Comparison of ENCODE assay signal across 30 cellular contexts in genomic region chr4:154872198-154872597, GRCh38.
"Had no signal": no experiment of that assay in that cellular context is flagged by ENCODE, and none has a peak within 500 bp of the region (broad histone marks: within the 10 kb centered on the region; RNA-seq: fewer than 3 reads in every experiment).

No MANE protein-coding gene starts in this region.

- H3K27me3 ChIP-seq: adrenal gland, body of pancreas, esophagus squamous epithelium had no signal

- H3K4me3 ChIP-seq: adrenal gland, body of pancreas, esophagus squamous epithelium had no signal

- H3K36me3 Mint-ChIP-seq: activated CD4-positive, alpha-beta memory T cell treated with anti-CD3 and anti-CD28 coated beads for 36 hours; activated CD8-positive, alpha-beta memory T cell treated with anti-CD3 and anti-CD28 coated beads, Interleukin-2, amount 10 ng/mL, durations not matched to agents 7 days and 5 days; activated naive CD8-positive, alpha-beta T cell treated with anti-CD3 and anti-CD28 coated beads for 36 hours had no signal

- H3K27ac ChIP-seq: adrenal gland, body of pancreas, epithelial cell of prostate, esophagus squamous epithelium had no signal

- H3K4me1 Mint-ChIP-seq: activated CD4-positive, alpha-beta T cell treated with anti-CD3 and anti-CD28 coated beads for 36 hours; activated CD4-positive, alpha-beta T cell treated with anti-CD3 and anti-CD28 coated beads, Interleukin-2, amount 10 ng/mL, durations not matched to agents 24 days and 14 days; activated CD8-positive, alpha-beta memory T cell treated with anti-CD3 and anti-CD28 coated beads, Interleukin-2, amount 10 ng/mL, durations not matched to agents 7 days and 5 days; activated naive CD4-positive, alpha-beta T cell treated with anti-CD3 and anti-CD28 coated beads, Interleukin-2, amount 50 U/mL, for 24 hours; activated naive CD8-positive, alpha-beta T cell treated with anti-CD3 and anti-CD28 coated beads for 36 hours; activated naive CD8-positive, alpha-beta T cell treated with anti-CD3 and anti-CD28 coated beads, Interleukin-2, amount 50 U/mL, for 24 hours had no signal

- H3K9me3 ChIP-seq: adrenal gland had no signal

- H3K27me3 Mint-ChIP-seq: activated CD4-positive, alpha-beta memory T cell treated with anti-CD3 and anti-CD28 coated beads for 36 hours; activated CD4-positive, alpha-beta T cell treated with anti-CD3 and anti-CD28 coated beads, Interleukin-2, amount 10 ng/mL, durations not matched to agents 24 days and 14 days; activated CD8-positive, alpha-beta memory T cell treated with anti-CD3 and anti-CD28 coated beads, Interleukin-2, amount 10 ng/mL, durations not matched to agents 7 days and 5 days; activated naive CD8-positive, alpha-beta T cell treated with anti-CD3 and anti-CD28 coated beads for 36 hours; activated naive CD8-positive, alpha-beta T cell treated with anti-CD3 and anti-CD28 coated beads, Interleukin-2, amount 50 U/mL, for 24 hours; effector memory CD8-positive, alpha-beta T cell had no signal

- H3K4me1 ChIP-seq: adrenal gland, body of pancreas, esophagus squamous epithelium had no signal

- H3K36me3 ChIP-seq: adrenal gland, esophagus squamous epithelium had no signal

- H3K9me3 Mint-ChIP-seq: activated naive CD4-positive, alpha-beta T cell treated with anti-CD3 and anti-CD28 coated beads, Interleukin-2, amount 50 U/mL, for 24 hours had no signal

- H3K27ac Mint-ChIP-seq: activated CD4-positive, alpha-beta memory T cell treated with anti-CD3 and anti-CD28 coated beads for 36 hours; activated CD4-positive, alpha-beta T cell treated with anti-CD3 and anti-CD28 coated beads for 36 hours; activated CD4-positive, alpha-beta T cell treated with anti-CD3 and anti-CD28 coated beads, Interleukin-2, amount 10 ng/mL, durations not matched to agents 24 days and 14 days; activated CD8-positive, alpha-beta memory T cell treated with anti-CD3 and anti-CD28 coated beads, Interleukin-2, amount 10 ng/mL, durations not matched to agents 7 days and 5 days; activated CD8-positive, alpha-beta T cell treated with anti-CD3 and anti-CD28 coated beads, Interleukin-2, amount 10 ng/mL, durations not matched to agents 7 days and 5 days; activated naive CD4-positive, alpha-beta T cell treated with anti-CD3 and anti-CD28 coated beads for 36 hours; activated naive CD4-positive, alpha-beta T cell treated with anti-CD3 and anti-CD28 coated beads, Interleukin-2, amount 50 U/mL, for 24 hours; activated naive CD8-positive, alpha-beta T cell treated with anti-CD3 and anti-CD28 coated beads for 36 hours; activated naive CD8-positive, alpha-beta T cell treated with anti-CD3 and anti-CD28 coated beads, Interleukin-2, amount 50 U/mL, for 24 hours; activated T-helper 1 cell treated with anti-CD3 and anti-CD28 coated beads, Interleukin-12 subunit alpha, Interleukin-12 subunit beta, Interleukin-2, Interleukin-4 antibody, amounts not matched to agents 30 ng/mL and 10 ng/mL and 1 ng/mL, durations not matched to agents 14 hours and 24 hours and 36 hours; activated T-helper 2 cell treated with anti-CD3 and anti-CD28 coated beads, Interferon-gamma antibody, Interleukin-2, Interleukin-4, amounts not matched to agents 10 μg/mL and 5 μg/mL and 100 μg/mL, durations not matched to agents 14 hours and 24 hours and 36 hours; effector memory CD8-positive, alpha-beta T cell had no signal

- H3K4me3 Mint-ChIP-seq: activated CD4-positive, alpha-beta memory T cell treated with anti-CD3 and anti-CD28 coated beads for 36 hours; activated CD4-positive, alpha-beta T cell treated with anti-CD3 and anti-CD28 coated beads for 36 hours; activated CD4-positive, alpha-beta T cell treated with anti-CD3 and anti-CD28 coated beads, Interleukin-2, amount 10 ng/mL, durations not matched to agents 24 days and 14 days; activated CD8-positive, alpha-beta memory T cell treated with anti-CD3 and anti-CD28 coated beads, Interleukin-2, amount 10 ng/mL, durations not matched to agents 7 days and 5 days; activated CD8-positive, alpha-beta T cell treated with anti-CD3 and anti-CD28 coated beads, Interleukin-2, amount 10 ng/mL, durations not matched to agents 7 days and 5 days; activated naive CD4-positive, alpha-beta T cell treated with anti-CD3 and anti-CD28 coated beads for 36 hours; activated naive CD4-positive, alpha-beta T cell treated with anti-CD3 and anti-CD28 coated beads, Interleukin-2, amount 50 U/mL, for 24 hours; activated naive CD8-positive, alpha-beta T cell treated with anti-CD3 and anti-CD28 coated beads for 36 hours; activated naive CD8-positive, alpha-beta T cell treated with anti-CD3 and anti-CD28 coated beads, Interleukin-2, amount 50 U/mL, for 24 hours; activated T-helper 1 cell treated with anti-CD3 and anti-CD28 coated beads, Interleukin-12 subunit alpha, Interleukin-12 subunit beta, Interleukin-2, Interleukin-4 antibody, amounts not matched to agents 30 ng/mL and 10 ng/mL and 1 ng/mL, durations not matched to agents 14 hours and 24 hours and 36 hours; effector memory CD8-positive, alpha-beta T cell had no signal

- DNase-seq: activated CD4-positive, alpha-beta memory T cell treated with anti-CD3 and anti-CD28 coated beads for 36 hours; activated CD4-positive, alpha-beta T cell treated with anti-CD3 and anti-CD28 coated beads for 36 hours; activated CD4-positive, alpha-beta T cell treated with anti-CD3 and anti-CD28 coated beads, Interleukin-2, amount 10 ng/mL, durations not matched to agents 24 days and 14 days; activated CD4-positive, CD25-positive, alpha-beta regulatory T cell; activated CD4-positive, CD25-positive, alpha-beta regulatory T cell treated with anti-CD3 and anti-CD28 coated beads, Interleukin-2, amount 50 U/mL, for 72 hours; activated CD8-positive, alpha-beta memory T cell treated with anti-CD3 and anti-CD28 coated beads, Interleukin-2, amount 10 ng/mL, durations not matched to agents 7 days and 5 days; activated CD8-positive, alpha-beta memory T cell treated with anti-CD3 and anti-CD28 coated beads, Interleukin-2, amount 50 U/mL, for 4 hours; activated CD8-positive, alpha-beta T cell treated with anti-CD3 and anti-CD28 coated beads, Interleukin-2, amount 10 ng/mL, durations not matched to agents 7 days and 5 days; activated effector memory CD4-positive, alpha-beta T cell treated with anti-CD3 and anti-CD28 coated beads, Interleukin-2, amount 50 U/mL, for 16 hours; activated naive CD4-positive, alpha-beta T cell treated with anti-CD3 and anti-CD28 coated beads for 36 hours; activated naive CD8-positive, alpha-beta T cell treated with anti-CD3 and anti-CD28 coated beads for 36 hours; activated naive CD8-positive, alpha-beta T cell treated with anti-CD3 and anti-CD28 coated beads, Interleukin-2, amount 50 U/mL, for 24 hours; activated T-cell treated with anti-CD3 and anti-CD28 coated beads, Interleukin-2, amount 50 U/mL, for 1 hour; activated T-cell treated with anti-CD3 and anti-CD28 coated beads, Interleukin-2, amount 50 U/mL, for 48 hours; adrenal gland; amygdala; aorta; body of pancreas; caudate nucleus; cortex of kidney; dermis blood vessel endothelial cell; effector CD4-positive, alpha-beta T cell; effector memory CD8-positive, alpha-beta T cell; esophagus squamous epithelium; head of caudate nucleus; T-helper 2 cell had no signal
